Comparison of ENCODE assay signal across 17 cellular contexts in the genomic region with DNA sequence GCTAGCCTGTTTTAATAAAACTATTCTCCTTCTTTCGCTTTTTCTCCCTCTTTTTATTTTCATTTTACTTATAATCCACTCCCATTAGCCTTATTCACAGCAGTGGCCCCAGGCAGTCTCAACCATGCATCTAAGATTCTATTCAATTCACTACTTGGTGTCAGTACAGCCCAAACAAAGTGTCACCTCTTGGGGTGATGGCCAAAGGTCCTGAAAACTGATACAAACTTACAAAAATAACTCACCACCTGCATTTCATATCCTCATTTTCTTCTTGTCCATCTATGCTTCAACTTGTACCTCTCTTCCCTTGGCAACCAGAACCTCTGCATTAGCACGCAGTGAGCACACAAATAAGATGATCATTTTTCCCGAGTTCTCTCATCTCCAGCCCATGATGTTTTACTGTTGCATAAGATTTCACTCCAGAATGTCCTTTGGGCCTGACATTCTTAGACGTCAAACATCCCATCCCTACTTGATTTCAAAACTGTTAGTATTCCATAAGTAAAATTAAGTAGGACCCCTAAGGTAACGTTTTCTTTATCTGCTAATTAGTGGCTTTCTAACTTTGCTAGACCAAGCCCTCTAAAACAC.
DNase-seq lines count a peak whose midpoint lies in the region; ATAC-seq and TF ChIP-seq lines count a peak whose summit lies in the region.
"Had no signal": no experiment of that assay in that cellular context is flagged by ENCODE, and none has a peak within 500 bp of the region (broad histone marks: within the 10 kb centered on the region; RNA-seq: fewer than 3 reads in every experiment).

No MANE protein-coding gene starts in this region.

- TF ChIP-seq CTCF in coronary artery (IDR thresholded peaks at IDR 0.05): no peak
- no peak for TF ChIP-seq CTCF in nephron (IDR thresholded peaks at IDR 0.05; ENCODE audit: unreplicated experiment in 3 of 3)
- TF ChIP-seq CTCF in transverse colon (IDR thresholded peaks at IDR 0.05): no peak
- no peak for TF ChIP-seq CTCF in tibial nerve (IDR thresholded peaks at IDR 0.05)

- H3K4me1 Mint-ChIP-seq in nephron: peaks cover 20% of the 10 kb centered on the region
- H3K4me1 Mint-ChIP-seq: H9 had no signal

- H3K9me3 Mint-ChIP-seq in nephron: no peaks in the 10 kb centered on the region
- H3K9me3 Mint-ChIP-seq: H9 had no signal

- no peaks in the 10 kb centered on the region for H3K27me3 Mint-ChIP-seq in nephron (ENCODE audit: low read depth)

- H3K4me3 ChIP-seq in coronary artery (no peak overlapping the region), transverse colon (no peak overlapping the region), tibial nerve (no peak overlapping the region)
- H3K4me3 ChIP-seq: A549 had no signal

- H3K4me1 ChIP-seq in transverse colon (peaks cover 0 to 6% (median 0%) of the 10 kb centered on the region in 4 donors), tibial nerve (peaks cover 0 to 14% (median 0%) of the 10 kb centered on the region in 4 donors)
- H3K4me1 ChIP-seq: A549 had no signal

- WGBS in transverse colon (ENCODE audit: low coverage in 1 of 2), 2 donors: 76 to 78% methylated on average over 5 of the region's 5 CpGs
- WGBS in tibial nerve, 2 donors: 77 to 89% methylated on average over 5 of the region's 5 CpGs

- peak overlapping the region in 2 of 3 experiments; percentile 0 to 12 for H3K27ac Mint-ChIP-seq in nephron
- H3K27ac Mint-ChIP-seq: CD14-positive monocyte, H9 had no signal

- H3K27me3 ChIP-seq in transverse colon (no peaks in the 10 kb centered on the region), tibial nerve (no peaks in the 10 kb centered on the region)

- DNase-seq in coronary artery (ENCODE audit: low spot score) (no peak), transverse colon (no peak), NCI-H146 treated with DMSO at 0.1 percent for 48 hours (lab: John Stamatoyannopoulos, UW; ENCODE audit: unreplicated experiment) (no peak), tibial nerve (ENCODE audit: low spot score in 2 of 2) (no peak)
- DNase-seq: Calu3, DMS79, H9, MV-4-11, NCI-H1417 treated with DMSO at 0.1 percent for 48 hours, NCI-H2081 treated with DMSO at 0.1 percent for 48 hours, NCI-H524, SHP77 had no signal

- no peaks in the 10 kb centered on the region for H3K36me3 Mint-ChIP-seq in nephron (ENCODE audit: low read depth)
- H3K36me3 Mint-ChIP-seq: CD14-positive monocyte had no signal

- no peak for TF ChIP-seq EP300 in transverse colon (IDR thresholded peaks at IDR 0.05; ENCODE audit: low read depth)
- TF ChIP-seq EP300 in tibial nerve (IDR thresholded peaks at IDR 0.05): no peak

- ATAC-seq in GM18867 (IDR thresholded peaks at IDR 0.05; ENCODE audit: unreplicated experiment) (peak; percentile 42), GM18502 (IDR thresholded peaks at IDR 0.05; ENCODE audit: poor library complexity, unreplicated experiment) (no peak)
- ATAC-seq: A549 had no signal

- intact Hi-C loops in transverse colon (cut with DNase I; ENCODE audit: low total_unique reads): loop anchor here (10.0 kb wide), 1 partner anchor 724 kb away; the partner anchor contains the start of gene IGFBP5

- H3K9me3 ChIP-seq in transverse colon (no peaks in the 10 kb centered on the region), tibial nerve (no peaks in the 10 kb centered on the region)
- H3K9me3 ChIP-seq: A549 had no signal

- H3K4me3 Mint-ChIP-seq in nephron: no peak overlapping the region
- H3K4me3 Mint-ChIP-seq: CD14-positive monocyte, H9 had no signal

- TF ChIP-seq POLR2A in transverse colon (IDR thresholded peaks at IDR 0.05) (no peak), tibial nerve (IDR thresholded peaks at IDR 0.05) (no peak)

- in situ Hi-C loops in transverse colon (cut with MboI; ENCODE audit: low pct_ligation_motif_present in 1 of 4, low pct_unique_long_range_greater_than_20kb in 1 of 4, low sequenced_read_pairs in 3 of 4): loop anchor here in 1 of 4 donors (25.0 kb wide), 1 partner anchor 732 kb away; the partner anchor contains the start of gene IGFBP5

- no peaks in the 10 kb centered on the region for H3K36me3 ChIP-seq in transverse colon
- no peaks in the 10 kb centered on the region for H3K36me3 ChIP-seq in tibial nerve

- H3K27ac ChIP-seq in coronary artery: peak overlapping the region; percentile 6 to 62
- H3K27ac ChIP-seq in transverse colon: peak overlapping the region; percentile 9 to 64 (median 40)
- H3K27ac ChIP-seq in tibial nerve: peak overlapping the region in 2 of 4 donors; percentile 11 to 44
- H3K27ac ChIP-seq: A549 had no signal
